In genomic region chr6:136655251-136656014, GRCh38 we compare ENCODE assay signal across 1 cellular context.
TF ChIP-seq lines count a peak whose summit lies in the region.

No MANE protein-coding gene starts in this region.

TF ChIP-seq in HEK293, 187 proteins besides CTCF, POLR2A, EP300 and RAD21 (continued from another document):
- TF ChIP-seq KLF17 (tag by site-specific recombination; IDR thresholded peaks at IDR 0.05) (no peak), ZNF341 (tag by site-specific recombination; IDR thresholded peaks at IDR 0.05; ENCODE audit: low read depth) (peak; percentile 77), ZNF785 (tag by site-specific recombination; IDR thresholded peaks at IDR 0.05) (no peak), ZNF112 (tag by site-specific recombination; IDR thresholded peaks at IDR 0.05) (no peak), FEZF1 (tag by site-specific recombination; IDR thresholded peaks at IDR 0.05) (peak; percentile 52; the same call in 1 of the 2 replicates), ZSCAN30 (tag by site-specific recombination; IDR thresholded peaks at IDR 0.05) (peak; percentile 22; the same call in 1 of the 2 replicates), SCRT1 (tag by site-specific recombination; IDR thresholded peaks at IDR 0.05; ENCODE audit: borderline replicate concordance) (no peak), IKZF3 (tag by site-specific recombination; IDR thresholded peaks at IDR 0.05) (peak; percentile 29; the same call in 1 of the 2 replicates), ZNF596 (tag by site-specific recombination; IDR thresholded peaks at IDR 0.05) (peak; percentile 65), ZNF610 (tag by site-specific recombination; IDR thresholded peaks at IDR 0.05; ENCODE audit: borderline replicate concordance) (no peak), ZFP37 (tag by site-specific recombination; IDR thresholded peaks at IDR 0.05) (no peak), ZNF18 (tag by site-specific recombination; IDR thresholded peaks at IDR 0.05) (peak; percentile 49; the same call in 1 of the 2 replicates), ZBTB26 (tag by site-specific recombination; optimal IDR thresholded peaks at IDR 0.05) (no peak), ZNF623 (tag by site-specific recombination; IDR thresholded peaks at IDR 0.05) (no peak), ZNF133 (tag by site-specific recombination; IDR thresholded peaks at IDR 0.05) (no peak), ZNF214 (tag by site-specific recombination; IDR thresholded peaks at IDR 0.05; ENCODE audit: borderline replicate concordance) (no peak), ZNF843 (tag by site-specific recombination; IDR thresholded peaks at IDR 0.05) (peak; percentile 86), HOXC10 (CRISPR knock-in tag; IDR thresholded peaks at IDR 0.05) (no peak), GLI2 (tag by site-specific recombination; IDR thresholded peaks at IDR 0.05; ENCODE audit: borderline replicate concordance, low read depth) (0 out of 2 replicates have a peak, but pooled peaks have one; percentile 10), ZBTB17 (tag by site-specific recombination; IDR thresholded peaks at IDR 0.05) (0 out of 2 replicates have a peak, but pooled peaks have one; percentile 11), ZNF571 (tag by site-specific recombination; IDR thresholded peaks at IDR 0.05) (no peak), ZNF624 (tag by site-specific recombination; IDR thresholded peaks at IDR 0.05) (no peak), ZNF837 (tag by site-specific recombination; IDR thresholded peaks at IDR 0.05) (no peak), PATZ1 (tag by site-specific recombination; IDR thresholded peaks at IDR 0.05) (no peak), REST (tag by site-specific recombination; IDR thresholded peaks at IDR 0.05) (no peak), ZNF391 (tag by site-specific recombination; IDR thresholded peaks at IDR 0.05; ENCODE audit: borderline replicate concordance, low read depth) (no peak), ZNF561 (tag by site-specific recombination; IDR thresholded peaks at IDR 0.05; ENCODE audit: borderline replicate concordance) (0 out of 2 replicates have a peak, but pooled peaks have one; percentile 27), OSR2 (tag by site-specific recombination; IDR thresholded peaks at IDR 0.05) (peak; percentile 94), KLF7 (tag by site-specific recombination; IDR thresholded peaks at IDR 0.05; ENCODE audit: borderline replicate concordance) (no peak), ZNF146 (tag by site-specific recombination; IDR thresholded peaks at IDR 0.05) (no peak), SCRT2 (tag by site-specific recombination; IDR thresholded peaks at IDR 0.05) (no peak), ZNF184 (tag by site-specific recombination; IDR thresholded peaks at IDR 0.05) (no peak), ZNF175 (tag by site-specific recombination; IDR thresholded peaks at IDR 0.05) (no peak), ZNF394 (tag by site-specific recombination; IDR thresholded peaks at IDR 0.05; ENCODE audit: borderline replicate concordance) (no peak), ZNF302 (tag by site-specific recombination; IDR thresholded peaks at IDR 0.05; ENCODE audit: low read depth) (no peak), ZNF777 (tag by site-specific recombination; IDR thresholded peaks at IDR 0.05; ENCODE audit: borderline replicate concordance) (no peak), GFI1B (tag by site-specific recombination; IDR thresholded peaks at IDR 0.05) (no peak), ZNF266 (tag by site-specific recombination; IDR thresholded peaks at IDR 0.05; ENCODE audit: low read depth) (no peak), EGR2 (tag by site-specific recombination; IDR thresholded peaks at IDR 0.05; ENCODE audit: low read depth) (no peak), ZNF132 (tag by site-specific recombination; IDR thresholded peaks at IDR 0.05; ENCODE audit: borderline replicate concordance) (no peak), PRDM6 (tag by site-specific recombination; IDR thresholded peaks at IDR 0.05) (peak; percentile 99), ZNF10 (tag by site-specific recombination; IDR thresholded peaks at IDR 0.05) (no peak)
- TF ChIP-seq, protein P1, sequence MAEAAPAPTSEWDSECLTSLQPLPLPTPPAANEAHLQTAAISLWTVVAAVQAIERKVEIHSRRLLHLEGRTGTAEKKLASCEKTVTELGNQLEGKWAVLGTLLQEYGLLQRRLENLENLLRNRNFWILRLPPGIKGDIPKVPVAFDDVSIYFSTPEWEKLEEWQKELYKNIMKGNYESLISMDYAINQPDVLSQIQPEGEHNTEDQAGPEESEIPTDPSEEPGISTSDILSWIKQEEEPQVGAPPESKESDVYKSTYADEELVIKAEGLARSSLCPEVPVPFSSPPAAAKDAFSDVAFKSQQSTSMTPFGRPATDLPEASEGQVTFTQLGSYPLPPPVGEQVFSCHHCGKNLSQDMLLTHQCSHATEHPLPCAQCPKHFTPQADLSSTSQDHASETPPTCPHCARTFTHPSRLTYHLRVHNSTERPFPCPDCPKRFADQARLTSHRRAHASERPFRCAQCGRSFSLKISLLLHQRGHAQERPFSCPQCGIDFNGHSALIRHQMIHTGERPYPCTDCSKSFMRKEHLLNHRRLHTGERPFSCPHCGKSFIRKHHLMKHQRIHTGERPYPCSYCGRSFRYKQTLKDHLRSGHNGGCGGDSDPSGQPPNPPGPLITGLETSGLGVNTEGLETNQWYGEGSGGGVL (tag by site-specific recombination; IDR thresholded peaks at IDR 0.05): no peak
- TF ChIP-seq, protein P2, sequence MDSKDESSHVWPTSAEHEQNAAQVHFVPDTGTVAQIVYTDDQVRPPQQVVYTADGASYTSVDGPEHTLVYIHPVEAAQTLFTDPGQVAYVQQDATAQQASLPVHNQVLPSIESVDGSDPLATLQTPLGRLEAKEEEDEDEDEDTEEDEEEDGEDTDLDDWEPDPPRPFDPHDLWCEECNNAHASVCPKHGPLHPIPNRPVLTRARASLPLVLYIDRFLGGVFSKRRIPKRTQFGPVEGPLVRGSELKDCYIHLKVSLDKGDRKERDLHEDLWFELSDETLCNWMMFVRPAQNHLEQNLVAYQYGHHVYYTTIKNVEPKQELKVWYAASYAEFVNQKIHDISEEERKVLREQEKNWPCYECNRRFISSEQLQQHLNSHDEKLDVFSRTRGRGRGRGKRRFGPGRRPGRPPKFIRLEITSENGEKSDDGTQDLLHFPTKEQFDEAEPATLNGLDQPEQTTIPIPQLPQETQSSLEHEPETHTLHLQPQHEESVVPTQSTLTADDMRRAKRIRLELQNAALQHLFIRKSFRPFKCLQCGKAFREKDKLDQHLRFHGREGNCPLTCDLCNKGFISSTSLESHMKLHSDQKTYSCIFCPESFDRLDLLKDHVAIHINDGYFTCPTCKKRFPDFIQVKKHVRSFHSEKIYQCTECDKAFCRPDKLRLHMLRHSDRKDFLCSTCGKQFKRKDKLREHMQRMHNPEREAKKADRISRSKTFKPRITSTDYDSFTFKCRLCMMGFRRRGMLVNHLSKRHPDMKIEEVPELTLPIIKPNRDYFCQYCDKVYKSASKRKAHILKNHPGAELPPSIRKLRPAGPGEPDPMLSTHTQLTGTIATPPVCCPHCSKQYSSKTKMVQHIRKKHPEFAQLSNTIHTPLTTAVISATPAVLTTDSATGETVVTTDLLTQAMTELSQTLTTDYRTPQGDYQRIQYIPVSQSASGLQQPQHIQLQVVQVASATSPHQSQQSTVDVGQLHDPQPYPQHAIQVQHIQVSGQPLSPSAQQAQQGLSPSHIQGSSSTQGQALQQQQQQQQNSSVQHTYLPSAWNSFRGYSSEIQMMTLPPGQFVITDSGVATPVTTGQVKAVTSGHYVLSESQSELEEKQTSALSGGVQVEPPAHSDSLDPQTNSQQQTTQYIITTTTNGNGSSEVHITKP (tag by site-specific recombination; IDR thresholded peaks at IDR 0.05): no peak
- TF ChIP-seq, protein P3, sequence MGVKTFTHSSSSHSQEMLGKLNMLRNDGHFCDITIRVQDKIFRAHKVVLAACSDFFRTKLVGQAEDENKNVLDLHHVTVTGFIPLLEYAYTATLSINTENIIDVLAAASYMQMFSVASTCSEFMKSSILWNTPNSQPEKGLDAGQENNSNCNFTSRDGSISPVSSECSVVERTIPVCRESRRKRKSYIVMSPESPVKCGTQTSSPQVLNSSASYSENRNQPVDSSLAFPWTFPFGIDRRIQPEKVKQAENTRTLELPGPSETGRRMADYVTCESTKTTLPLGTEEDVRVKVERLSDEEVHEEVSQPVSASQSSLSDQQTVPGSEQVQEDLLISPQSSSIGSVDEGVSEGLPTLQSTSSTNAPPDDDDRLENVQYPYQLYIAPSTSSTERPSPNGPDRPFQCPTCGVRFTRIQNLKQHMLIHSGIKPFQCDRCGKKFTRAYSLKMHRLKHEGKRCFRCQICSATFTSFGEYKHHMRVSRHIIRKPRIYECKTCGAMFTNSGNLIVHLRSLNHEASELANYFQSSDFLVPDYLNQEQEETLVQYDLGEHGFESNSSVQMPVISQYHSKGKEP (tag by site-specific recombination; IDR thresholded peaks at IDR 0.05): peak; percentile 83
